Comparison of ENCODE assay signal across 8 cellular contexts in the genomic region with DNA sequence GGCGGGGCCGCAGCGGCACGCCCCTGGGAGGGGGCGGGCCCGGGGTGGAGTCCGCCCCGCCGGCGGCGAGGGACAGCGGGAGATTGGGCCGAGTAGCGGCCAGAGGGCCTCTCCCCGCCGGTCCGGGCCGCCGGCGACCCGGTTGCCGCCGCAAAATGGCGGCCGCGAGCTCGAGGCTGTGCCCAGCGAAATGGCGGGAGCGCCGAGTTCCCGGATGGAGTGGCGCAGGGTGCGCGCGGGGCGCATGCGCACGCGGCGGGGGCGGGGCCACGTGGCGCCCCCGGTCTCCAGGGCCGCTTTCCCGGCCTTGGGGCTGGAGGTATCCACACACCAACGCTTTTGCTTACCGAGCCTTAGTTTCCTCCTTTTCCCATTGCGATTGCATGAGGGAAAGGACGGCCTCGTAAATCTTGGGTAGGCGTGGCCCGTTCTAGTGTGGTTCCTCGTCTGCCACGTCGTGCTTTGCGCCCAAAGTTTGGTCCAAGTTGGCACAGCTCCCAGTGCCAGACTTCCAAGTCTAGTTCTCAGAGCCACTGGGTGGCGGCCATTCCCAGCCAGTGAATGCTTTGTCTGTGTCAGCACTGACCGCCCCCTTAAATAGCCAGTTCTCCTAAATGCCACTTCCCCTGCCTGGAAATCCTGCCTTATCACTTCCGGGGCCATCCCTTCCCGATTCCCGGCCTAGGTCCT. TPM values are rescaled to one million over a fixed set of nuclear protein-coding genes. Genes with fewer than 3 reads are reported as not detected.
A peak's percentile ranks its signal among the peaks of the same experiment; 100 is the strongest.
DNase-seq lines count a peak whose midpoint lies in the region; ATAC-seq, FAIRE-seq and TF ChIP-seq lines count a peak whose summit lies in the region.

No MANE protein-coding gene starts in this region.

- BruUV-seq in Panc1 (replicated peaks; lab: Mats Ljungman, UMichigan) = no TSS peak

- intact Hi-C loops in Panc1 (cut with micrococcal nuclease; ENCODE audit: unreplicated experiment) (loop anchor here (10.0 kb wide), 1 partner anchor 105 kb away; no protein-coding TSS in a partner anchor), natural killer cell (cut with micrococcal nuclease) (loop anchor here (10.0 kb wide), 1 partner anchor 225 kb away; the partner anchor contains the start of genes PCSK4 and REEP6)
- intact Hi-C loops in activated T-helper 2 cell treated with anti-CD3 and anti-CD28 coated beads, Interferon-gamma antibody, Interleukin-2, Interleukin-4, amounts not matched to agents 10 μg/mL and 5 μg/mL and 100 μg/mL, durations not matched to agents 14 hours and 24 hours and 36 hours (cut with micrococcal nuclease) = loop anchor here (1.0 to 10.0 kb wide), 5 partner anchors 10 to 245 kb away; partner anchors contain the start of genes ADAMTSL5, DAZAP1 and GAMT

- H3K4me1 Mint-ChIP-seq in activated T-helper 2 cell treated with anti-CD3 and anti-CD28 coated beads, Interferon-gamma antibody, Interleukin-2, Interleukin-4, amounts not matched to agents 10 μg/mL and 5 μg/mL and 100 μg/mL, durations not matched to agents 14 hours and 24 hours and 36 hours (ENCODE audit: low read depth) = peaks cover 48% of the 10 kb centered on the region
- H3K4me1 Mint-ChIP-seq in natural killer cell = peaks cover 57 to 73% of the 10 kb centered on the region in 2 donors

- H3K4me1 ChIP-seq in HUES6 (ENCODE audit: control insufficient read depth, insufficient read depth, low read length) = peaks cover 56% of the 10 kb centered on the region
- H3K4me1 ChIP-seq in Panc1 (ENCODE audit: control insufficient read depth, insufficient read depth, low read length) = peaks cover 40% of the 10 kb centered on the region

- no peaks in the 10 kb centered on the region for H3K9me3 Mint-ChIP-seq in activated T-helper 2 cell treated with anti-CD3 and anti-CD28 coated beads, Interferon-gamma antibody, Interleukin-2, Interleukin-4, amounts not matched to agents 10 μg/mL and 5 μg/mL and 100 μg/mL, durations not matched to agents 14 hours and 24 hours and 36 hours
- H3K9me3 Mint-ChIP-seq in natural killer cell = no peaks in the 10 kb centered on the region

- H3K36me3 Mint-ChIP-seq in activated T-helper 2 cell treated with anti-CD3 and anti-CD28 coated beads, Interferon-gamma antibody, Interleukin-2, Interleukin-4, amounts not matched to agents 10 μg/mL and 5 μg/mL and 100 μg/mL, durations not matched to agents 14 hours and 24 hours and 36 hours (ENCODE audit: low read depth) = peaks cover 44% of the 10 kb centered on the region
- peaks cover 7% of the 10 kb centered on the region for H3K36me3 Mint-ChIP-seq in natural killer cell

- peak overlapping the region; percentile 93 for H3K4me3 Mint-ChIP-seq in activated T-helper 2 cell treated with anti-CD3 and anti-CD28 coated beads, Interferon-gamma antibody, Interleukin-2, Interleukin-4, amounts not matched to agents 10 μg/mL and 5 μg/mL and 100 μg/mL, durations not matched to agents 14 hours and 24 hours and 36 hours (ENCODE audit: low read depth)
- peak overlapping the region; percentile 94 for H3K4me3 Mint-ChIP-seq in natural killer cell

- DNase-seq in D721Med (ENCODE audit: insufficient read length, low spot score) = peak; percentile 92
- DNase-seq in Panc1 (ENCODE audit: low read depth, low spot score) = no peak
- DNase-seq in activated T-helper 2 cell treated with anti-CD3 and anti-CD28 coated beads, Interferon-gamma antibody, Interleukin-2, Interleukin-4, amounts not matched to agents 10 μg/mL and 5 μg/mL and 100 μg/mL, durations not matched to agents 14 hours and 24 hours and 36 hours (ENCODE audit: low spot score) = peak; percentile 84
- DNase-seq in fibroblast of pulmonary artery (ENCODE audit: low read depth) = peak; percentile 91
- DNase-seq in natural killer cell = peak; percentile 88
- DNase-seq in stromal cell of bone marrow (ENCODE audit: low read depth) = peak; percentile 88

- in situ Hi-C loops in Panc1 (cut with HindIII; ENCODE audit: low pct_unique_long_range_greater_than_20kb, low sequenced_read_pairs) = no loop called here

- FAIRE-seq in D721Med (lab: Jason Lieb, UNC) = no peak

- peak; percentile 20 for ATAC-seq in GM21423 (IDR thresholded peaks at IDR 0.05; ENCODE audit: unreplicated experiment)
- peak; percentile 26 for ATAC-seq in Panc1
- ATAC-seq in natural killer cell = peak; percentile 27 to 63 (median 49)

- H3K36me3 ChIP-seq in HUES6 (ENCODE audit: control insufficient read depth, insufficient read depth, low read length) (peaks cover 43% of the 10 kb centered on the region), Panc1 (ENCODE audit: control insufficient read depth, insufficient read depth, low read length) (no peaks in the 10 kb centered on the region; the same call in 1 of the 2 replicates)

- H3K9me3 ChIP-seq in HUES6 (ENCODE audit: control insufficient read depth, insufficient read depth, low read depth, low read length) = no peaks in the 10 kb centered on the region
- H3K9me3 ChIP-seq in Panc1 (ENCODE audit: control insufficient read depth, insufficient read depth, low read depth, low read length) = no peaks in the 10 kb centered on the region

- H3K27me3 ChIP-seq in HUES6 (ENCODE audit: control insufficient read depth, insufficient read depth, low read length) = peaks cover 12% of the 10 kb centered on the region
- H3K27me3 ChIP-seq in Panc1 (ENCODE audit: control insufficient read depth, insufficient read depth, low read length) = no peaks in the 10 kb centered on the region

- POLR2A ChIA-PET in Panc1 (lab: Charles Lee) = interaction anchor here (0.6 to 0.8 kb wide), 7 partner anchors 16 to 245 kb away, joined by 3 to 22 read pairs (median 4); no protein-coding TSS in a partner anchor

- TF ChIP-seq CTCF in D721Med (IDR thresholded peaks at IDR 0.05; ENCODE audit: insufficient read depth, missing control alignments) = no peak
- TF ChIP-seq CTCF in Panc1 (IDR thresholded peaks at IDR 0.05) = no peak
- TF ChIP-seq CTCF in fibroblast of pulmonary artery (IDR thresholded peaks at IDR 0.05; ENCODE audit: low read length, missing control alignments) = peak; percentile 5
- no peak for TF ChIP-seq CTCF in natural killer cell (IDR thresholded peaks at IDR 0.05)

- H3K4me3 ChIP-seq in HUES6 (ENCODE audit: low read depth, low read length) (peak overlapping the region; percentile 96), Panc1 (ENCODE audit: low read depth in 2 of 2, low read length in 2 of 2) (peak overlapping the region; percentile 54 to 72), fibroblast of pulmonary artery (replicated peaks; ENCODE audit: low read depth, low read length) (peak overlapping the region; percentile 87)

- peak overlapping the region; percentile 97 for H3K9ac ChIP-seq in HUES6 (ENCODE audit: low read length)

- no peaks in the 10 kb centered on the region for H3K27me3 Mint-ChIP-seq in activated T-helper 2 cell treated with anti-CD3 and anti-CD28 coated beads, Interferon-gamma antibody, Interleukin-2, Interleukin-4, amounts not matched to agents 10 μg/mL and 5 μg/mL and 100 μg/mL, durations not matched to agents 14 hours and 24 hours and 36 hours (ENCODE audit: low read depth)
- no peaks in the 10 kb centered on the region for H3K27me3 Mint-ChIP-seq in natural killer cell (ENCODE audit: low read depth in 2 of 2)

- peak overlapping the region; percentile 91 for H3K27ac Mint-ChIP-seq in activated T-helper 2 cell treated with anti-CD3 and anti-CD28 coated beads, Interferon-gamma antibody, Interleukin-2, Interleukin-4, amounts not matched to agents 10 μg/mL and 5 μg/mL and 100 μg/mL, durations not matched to agents 14 hours and 24 hours and 36 hours
- H3K27ac Mint-ChIP-seq in natural killer cell = peak overlapping the region; percentile 94 to 97

- H3K27ac ChIP-seq in HUES6 (ENCODE audit: low read depth, low read length) (peak overlapping the region; percentile 91), Panc1 (ENCODE audit: low read length) (peak overlapping the region; percentile 91)

- CTCF ChIA-PET in Panc1 (lab: Charles Lee) = interaction anchor here (2.1 kb wide), 1 partner anchor 25 kb away, joined by 6 read pairs; no protein-coding TSS in a partner anchor

RNA-seq across cellular contexts. Expression of gene CIRBP, which starts 0.5 kb away (rescaled TPM):
- total RNA-seq in Panc1 (2021; ENCODE audit: unreplicated experiment) = 66.6 TPM
- 101 TPM for polyA plus RNA-seq in Panc1 (2012; ENCODE audit: insufficient read length)
- 214 and 226 TPM in 2 replicates for total RNA-seq in activated T-helper 2 cell treated with anti-CD3 and anti-CD28 coated beads, Interferon-gamma antibody, Interleukin-2, Interleukin-4, amounts not matched to agents 10 μg/mL and 5 μg/mL and 100 μg/mL, durations not matched to agents 14 hours and 24 hours and 36 hours
- total RNA-seq in natural killer cell = 100 to 1,000 TPM; 410 to 454 (median 440) TPM

RNA-seq across cellular contexts. Expression of gene FAM174C, which starts 5.7 kb away (rescaled TPM):
- 133 TPM for total RNA-seq in Panc1 (2021; ENCODE audit: unreplicated experiment)
- polyA plus RNA-seq in Panc1 (2012; ENCODE audit: insufficient read length) = 204 TPM
- 91.7 and 99.4 TPM in 2 replicates for total RNA-seq in activated T-helper 2 cell treated with anti-CD3 and anti-CD28 coated beads, Interferon-gamma antibody, Interleukin-2, Interleukin-4, amounts not matched to agents 10 μg/mL and 5 μg/mL and 100 μg/mL, durations not matched to agents 14 hours and 24 hours and 36 hours
- total RNA-seq in natural killer cell = 10 to 100 TPM; 26.6 to 33.4 (median 27.1) TPM

RNA-seq across cellular contexts. Expression of gene EFNA2, which starts 16.1 kb away (rescaled TPM):
- total RNA-seq in Panc1 (2021; ENCODE audit: unreplicated experiment) (7.8 TPM), natural killer cell (not detected)
- polyA plus RNA-seq in Panc1 (2012; ENCODE audit: insufficient read length) = 5.9 TPM
- total RNA-seq in activated T-helper 2 cell treated with anti-CD3 and anti-CD28 coated beads, Interferon-gamma antibody, Interleukin-2, Interleukin-4, amounts not matched to agents 10 μg/mL and 5 μg/mL and 100 μg/mL, durations not matched to agents 14 hours and 24 hours and 36 hours = not detected in 2 replicates

RNA-seq across cellular contexts. Expression of gene MIDN, which starts 21.2 kb away (rescaled TPM):
- total RNA-seq in Panc1 (2021; ENCODE audit: unreplicated experiment) = 118 TPM
- polyA plus RNA-seq in Panc1 (2012; ENCODE audit: insufficient read length) = 76.9 TPM
- 84.7 and 85.4 TPM in 2 replicates for total RNA-seq in activated T-helper 2 cell treated with anti-CD3 and anti-CD28 coated beads, Interferon-gamma antibody, Interleukin-2, Interleukin-4, amounts not matched to agents 10 μg/mL and 5 μg/mL and 100 μg/mL, durations not matched to agents 14 hours and 24 hours and 36 hours
- 100 to 1,000 TPM; 296 to 367 (median 314) TPM for total RNA-seq in natural killer cell

RNA-seq across cellular contexts. Expression of gene ATP5F1D, which starts 28.1 kb away (rescaled TPM):
- total RNA-seq in Panc1 (2021; ENCODE audit: unreplicated experiment) (218 TPM), natural killer cell (100 to 1,000 TPM in 2 of 3 donors, 10 to 100 TPM in 1; 88.6 to 119 (median 104) TPM)
- polyA plus RNA-seq in Panc1 (2012; ENCODE audit: insufficient read length) = 365 TPM
- 233 and 240 TPM in 2 replicates for total RNA-seq in activated T-helper 2 cell treated with anti-CD3 and anti-CD28 coated beads, Interferon-gamma antibody, Interleukin-2, Interleukin-4, amounts not matched to agents 10 μg/mL and 5 μg/mL and 100 μg/mL, durations not matched to agents 14 hours and 24 hours and 36 hours
